17 cellular contexts compared by ENCODE assay signal in genomic region chr9:96379461-96379860, GRCh38. TPM values are rescaled to one million over a fixed set of nuclear protein-coding genes. Genes with fewer than 3 reads are reported as not detected.
A peak's percentile ranks its signal among the peaks of the same experiment; 100 is the strongest.
DNase-seq lines count a peak whose midpoint lies in the region; ATAC-seq and TF ChIP-seq lines count a peak whose summit lies in the region.
"Had no signal": no experiment of that assay in that cellular context is flagged by ENCODE, and none has a peak within 500 bp of the region (broad histone marks: within the 10 kb centered on the region; RNA-seq: fewer than 3 reads in every experiment).

No MANE protein-coding gene starts in this region.

- peaks cover 32% of the 10 kb centered on the region for H3K4me1 Mint-ChIP-seq in WTC11
- peaks cover 43% of the 10 kb centered on the region for H3K4me1 Mint-ChIP-seq in nephron progenitor cell

- CTCF ChIA-PET in WTC11 (lab: Charles Lee) = no interaction called here

- H3K4me3 Mint-ChIP-seq in WTC11 = no peak overlapping the region
- H3K4me3 Mint-ChIP-seq in nephron progenitor cell = no peak overlapping the region

- peak overlapping the region in 6 of 59 donors; percentile 2 to 40 (median 14) for H3K4me3 ChIP-seq in dorsolateral prefrontal cortex
- H3K4me3 ChIP-seq: MG63 had no signal

- 0 out of 2 replicates have a peak overlapping the region, but pooled peaks have one; percentile 38 for H3K27ac Mint-ChIP-seq in WTC11
- peak overlapping the region; percentile 12 for H3K27ac Mint-ChIP-seq in nephron progenitor cell

- TF ChIP-seq CTCF in WTC11 (IDR thresholded peaks at IDR 0.05) (no peak), dorsolateral prefrontal cortex (IDR thresholded peaks at IDR 0.05 in 54 of 56, conservative IDR thresholded peaks at IDR 0.05 in 2 of 56; ENCODE audit: low read depth in 1 of 56, partially characterized antibody in 56 of 56) (no peak), nephron progenitor cell (IDR thresholded peaks at IDR 0.05) (no peak)

- no peaks in the 10 kb centered on the region for H3K27me3 ChIP-seq in dorsolateral prefrontal cortex
- H3K27me3 ChIP-seq: MG63 had no signal

- intact Hi-C loops in dorsolateral prefrontal cortex (cut with DNase I) = no loop called here
- intact Hi-C loops in cardiac septum (cut with DNase I) = loop anchor here (10.0 kb wide), 1 partner anchor 55 kb away; no protein-coding TSS in a partner anchor

- H3K36me3 Mint-ChIP-seq in WTC11 (no peaks in the 10 kb centered on the region; the same call in 1 of the 2 replicates), nephron progenitor cell (ENCODE audit: low read depth) (no peaks in the 10 kb centered on the region)

- no peak for ATAC-seq in WTC11

- DNase-seq in Ammon's horn (ENCODE audit: low spot score) (peak; percentile 16), WTC11 (ENCODE audit: low spot score) (no peak), dorsolateral prefrontal cortex (no peak), nephron progenitor cell (no peak), NCI-H2081 treated with DMSO at 0.1 percent for 48 hours (lab: John Stamatoyannopoulos, UW) (no peak), NOMO-1 (lab: John Stamatoyannopoulos, UW; ENCODE audit: unreplicated experiment in 2 of 2) (no peak), occipital lobe (lab: John Stamatoyannopoulos, UW) (no peak), cardiac septum (ENCODE audit: low spot score) (no peak)
- DNase-seq: AML-193; CD4-positive, CD25-positive, alpha-beta regulatory T cell; GOT3; KG1; MG63; NCI-H1092 treated with DMSO at 0.1 percent for 48 hours; NCI-H187; NCI-H510A; SHP77 had no signal

- H3K27ac ChIP-seq in dorsolateral prefrontal cortex = peak overlapping the region in 55 of 59 donors; percentile 1 to 95 (median 80)

- H3K27me3 Mint-ChIP-seq in WTC11 (ENCODE audit: low read depth) = no peaks in the 10 kb centered on the region; the same call in 1 of the 2 replicates
- H3K27me3 Mint-ChIP-seq in nephron progenitor cell (ENCODE audit: low read depth, poor library complexity) = peaks cover 15% of the 10 kb centered on the region
- H3K27me3 Mint-ChIP-seq: CD4-positive, CD25-positive, alpha-beta regulatory T cell had no signal

- POLR2A ChIA-PET in WTC11 (lab: Charles Lee) = no interaction called here

- no peaks in the 10 kb centered on the region for H3K9me3 Mint-ChIP-seq in WTC11
- H3K9me3 Mint-ChIP-seq in nephron progenitor cell = no peaks in the 10 kb centered on the region

TF ChIP-seq in WTC11, 78 proteins besides CTCF, POLR2A, EP300 and RAD21:
- TF ChIP-seq HMGA2 (CRISPR knock-in tag; IDR thresholded peaks at IDR 0.05) (no peak), ATF6 (CRISPR knock-in tag; IDR thresholded peaks at IDR 0.05) (no peak), HMGXB4 (CRISPR knock-in tag; IDR thresholded peaks at IDR 0.05) (no peak), SMAD3 (CRISPR knock-in tag; IDR thresholded peaks at IDR 0.05; ENCODE audit: borderline replicate concordance) (no peak), ELF4 (CRISPR knock-in tag; IDR thresholded peaks at IDR 0.05; ENCODE audit: low read depth) (no peak), ZMAT4 (CRISPR knock-in tag; IDR thresholded peaks at IDR 0.05) (no peak), GRHL2 (CRISPR knock-in tag; IDR thresholded peaks at IDR 0.05; ENCODE audit: insufficient replicate concordance, severe bottlenecking) (no peak), EMX1 (CRISPR knock-in tag; IDR thresholded peaks at IDR 0.05) (no peak), ZNF232 (CRISPR knock-in tag; IDR thresholded peaks at IDR 0.05) (no peak), CREM (CRISPR knock-in tag; IDR thresholded peaks at IDR 0.05) (no peak), SMAD4 (CRISPR knock-in tag; IDR thresholded peaks at IDR 0.05) (no peak)

RNA-seq across cellular contexts. Expression of gene SLC35D2, which starts 4.0 kb away (rescaled TPM):
- total RNA-seq in WTC11 (2021) (14.6 to 18.2 TPM (median 17.3 TPM) in 3 replicates), dorsolateral prefrontal cortex (10 to 100 TPM in 105 of 120 experiments, 1 to 10 TPM in 15; 5.6 to 99.0 (median 18.4) TPM), occipital lobe (2.2 TPM), cardiac septum (12.9 TPM)

RNA-seq across cellular contexts. Expression of gene ZNF367, which starts 38.7 kb away (rescaled TPM):
- 6.3 to 7.5 TPM (median 7.4 TPM) in 3 replicates for total RNA-seq in WTC11 (2021)
- 1 to 10 TPM in 116 of 120 experiments, under 1 TPM in 4; 0.69 to 9.8 (median 1.8) TPM for total RNA-seq in dorsolateral prefrontal cortex
- total RNA-seq in occipital lobe = 3.3 TPM
- total RNA-seq in cardiac septum = 2.1 TPM
